In genomic region chr6:155974967-155975366, GRCh38 we compare ENCODE assay signal across 22 cellular contexts.
DNase-seq lines count a peak whose midpoint lies in the region; ATAC-seq and TF ChIP-seq lines count a peak whose summit lies in the region.
"Had no signal": no experiment of that assay in that cellular context is flagged by ENCODE, and none has a peak within 500 bp of the region (broad histone marks: within the 10 kb centered on the region; RNA-seq: fewer than 3 reads in every experiment).

No MANE protein-coding gene starts in this region.

- no peak overlapping the region for H3K4me3 ChIP-seq in mucosa of descending colon
- H3K4me3 ChIP-seq: HAP-1 had no signal

- DNase-seq in CD4-positive, alpha-beta T cell, result no peak
- DNase-seq in NCI-H2227 (lab: John Stamatoyannopoulos, UW; ENCODE audit: unreplicated experiment) (peak; percentile 14), mucosa of descending colon (peak in 1 of 3 donors; percentile 35), progenitor cell of endocrine pancreas (ENCODE audit: low spot score, unreplicated experiment) (no peak), NCI-H345 treated with DMSO at 0.1 percent for 48 hours (lab: John Stamatoyannopoulos, UW; ENCODE audit: unreplicated experiment) (no peak), NCI-H1436 (lab: John Stamatoyannopoulos, UW) (no peak), amniotic stem cell (lab: John Stamatoyannopoulos, UW) (no peak)
- DNase-seq: C1 segment of cervical spinal cord, COR-L47, DMS 273 treated with DMSO at 0.1 percent for 48 hours, GDM1, Karpas-422, NCI-H1436 treated with DMSO at 0.1 percent for 48 hours, NCI-H2029 treated with DMSO at 0.1 percent for 48 hours, NCI-H526, PC-3, SIG-M5 had no signal

- peak overlapping the region; percentile 31 for H3K27ac Mint-ChIP-seq in CD4-positive, alpha-beta T cell
- H3K27ac Mint-ChIP-seq in progenitor cell of endocrine pancreas, result peak overlapping the region; percentile 60

- H3K4me3 Mint-ChIP-seq in CD4-positive, alpha-beta T cell, result peak overlapping the region; percentile 32
- H3K4me3 Mint-ChIP-seq in progenitor cell of endocrine pancreas (ENCODE audit: low read depth), result no peak overlapping the region

- no peak overlapping the region for H3K27ac ChIP-seq in CD4-positive, alpha-beta T cell (ENCODE audit: low read depth, low read length)
- H3K27ac ChIP-seq: RWPE1 had no signal

- peaks cover 9% of the 10 kb centered on the region for H3K4me1 ChIP-seq in mucosa of descending colon (ENCODE audit: low read depth)
- H3K4me1 ChIP-seq: HAP-1 had no signal

- H3K36me3 ChIP-seq in mucosa of descending colon (ENCODE audit: low read depth), result no peaks in the 10 kb centered on the region
- H3K36me3 ChIP-seq: HAP-1 had no signal

- no peak for TF ChIP-seq CTCF in CD4-positive, alpha-beta T cell (IDR thresholded peaks at IDR 0.05)
- no peak for TF ChIP-seq CTCF in mucosa of descending colon (IDR thresholded peaks at IDR 0.05)
- TF ChIP-seq CTCF in progenitor cell of endocrine pancreas (IDR thresholded peaks at IDR 0.05; ENCODE audit: unreplicated experiment), result no peak

- no peaks in the 10 kb centered on the region for H3K27me3 Mint-ChIP-seq in CD4-positive, alpha-beta T cell
- H3K27me3 Mint-ChIP-seq in progenitor cell of endocrine pancreas, result peaks cover 3% of the 10 kb centered on the region
- H3K27me3 Mint-ChIP-seq: IgD-negative memory B cell had no signal

- ATAC-seq in CD4-positive, alpha-beta T cell (ENCODE audit: poor library complexity), result no peak
- peak; percentile 84 for ATAC-seq in mucosa of descending colon
- ATAC-seq in HG03045 (IDR thresholded peaks at IDR 0.05; ENCODE audit: unreplicated experiment), result no peak
- ATAC-seq: PC-3, SK-N-SH treated with all-trans-retinoic acid at 6 μM for 48 hours had no signal

- POLR2A ChIA-PET in CD4-positive, alpha-beta T cell (lab: Charles Lee), result interaction anchor here (0.6 kb wide), 1 partner anchor 488 kb away, joined by 3 read pairs; no protein-coding TSS in a partner anchor

- H3K9me3 ChIP-seq in CD4-positive, alpha-beta T cell (ENCODE audit: control insufficient read depth, low read length), result no peaks in the 10 kb centered on the region
- no peaks in the 10 kb centered on the region for H3K9me3 ChIP-seq in mucosa of descending colon
- H3K9me3 ChIP-seq: HAP-1 had no signal

- intact Hi-C loops in CD4-positive, alpha-beta T cell (cut with DNase I, micrococcal nuclease), result no loop called here
- intact Hi-C loops in mucosa of descending colon (cut with DNase I, micrococcal nuclease), result no loop called here

- H3K9me3 Mint-ChIP-seq in CD4-positive, alpha-beta T cell, result no peaks in the 10 kb centered on the region
- H3K9me3 Mint-ChIP-seq in progenitor cell of endocrine pancreas (ENCODE audit: low read depth), result no peaks in the 10 kb centered on the region

- H3K4me1 Mint-ChIP-seq in CD4-positive, alpha-beta T cell (ENCODE audit: low read depth), result peaks cover 32% of the 10 kb centered on the region
- H3K4me1 Mint-ChIP-seq in progenitor cell of endocrine pancreas (ENCODE audit: low read depth), result peaks cover 5% of the 10 kb centered on the region

- no peaks in the 10 kb centered on the region for H3K27me3 ChIP-seq in CD4-positive, alpha-beta T cell (ENCODE audit: control insufficient read depth, insufficient read depth, low read length)

- H3K36me3 Mint-ChIP-seq in CD4-positive, alpha-beta T cell (ENCODE audit: low read depth), result no peaks in the 10 kb centered on the region
- no peaks in the 10 kb centered on the region for H3K36me3 Mint-ChIP-seq in progenitor cell of endocrine pancreas (ENCODE audit: insufficient read depth)

- CTCF ChIA-PET in CD4-positive, alpha-beta T cell (lab: Charles Lee), result no interaction called here
